In the genomic region with DNA sequence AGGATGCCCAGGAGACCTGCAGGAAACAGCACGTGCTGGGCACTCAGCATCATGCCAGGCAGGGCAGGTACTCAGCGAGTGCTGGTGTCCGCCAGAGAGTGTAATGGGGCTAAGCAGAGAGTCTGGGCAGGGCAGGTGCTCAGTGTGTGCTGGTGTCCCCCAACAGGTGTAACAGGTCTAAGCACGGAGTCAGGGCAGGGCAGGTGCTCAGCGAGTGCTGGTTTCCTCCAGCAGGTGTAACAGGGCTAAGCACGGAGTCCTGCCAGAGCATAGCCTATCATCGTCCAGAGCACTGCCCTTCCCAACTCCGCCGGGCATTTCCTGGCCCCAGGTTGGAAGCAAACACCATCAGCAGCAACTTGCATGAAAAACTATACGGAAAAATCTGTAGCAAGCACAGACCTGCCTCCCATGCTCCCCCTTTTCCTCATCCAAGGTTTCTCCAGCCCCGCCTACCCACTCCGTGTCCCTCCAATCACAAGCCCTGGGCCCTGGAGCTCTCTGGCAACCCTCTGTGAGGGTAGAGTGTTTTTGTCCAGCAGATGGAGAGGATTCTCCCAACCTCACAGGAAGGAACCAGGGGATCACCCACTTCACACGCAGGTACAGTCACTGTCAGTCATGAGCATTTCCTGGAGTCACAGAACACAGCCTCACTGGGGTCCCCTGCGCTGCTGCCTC, we compare ENCODE assay signal across 22 cellular contexts.
DNase-seq lines count a peak whose midpoint lies in the region; TF ChIP-seq lines count a peak whose summit lies in the region.
"Had no signal": no experiment of that assay in that cellular context is flagged by ENCODE, and none has a peak within 500 bp of the region (broad histone marks: within the 10 kb centered on the region; RNA-seq: fewer than 3 reads in every experiment).

No MANE protein-coding gene starts in this region.

- no peak for TF ChIP-seq CTCF in chondrocyte (IDR thresholded peaks at IDR 0.05)
- TF ChIP-seq CTCF in adrenal gland (IDR thresholded peaks at IDR 0.05), result no peak

- H3K27ac ChIP-seq in adrenal gland, result no peak overlapping the region
- H3K27ac ChIP-seq: BLaER1, suprapubic skin, uterus had no signal

- intact Hi-C loops in adrenal gland (cut with DNase I), result no loop called here

- no peaks in the 10 kb centered on the region for H3K4me1 ChIP-seq in adrenal gland (replicated peaks in 1 of 2)
- H3K4me1 ChIP-seq: BLaER1, suprapubic skin, uterus had no signal

- no peaks in the 10 kb centered on the region for H3K4me1 Mint-ChIP-seq in chondrocyte (ENCODE audit: low read depth)

- H3K36me3 Mint-ChIP-seq in chondrocyte (ENCODE audit: low read depth), result no peaks in the 10 kb centered on the region
- H3K36me3 Mint-ChIP-seq: activated naive CD4-positive, alpha-beta T cell treated with anti-CD3 and anti-CD28 coated beads, Interleukin-2, amount 50 U/mL, for 72 hours had no signal

- H3K27me3 Mint-ChIP-seq in chondrocyte (ENCODE audit: low read depth), result peaks cover 2% of the 10 kb centered on the region

- no peak for TF ChIP-seq POLR2A in adrenal gland (IDR thresholded peaks at IDR 0.05)

- 75 to 82% (median 79%) methylated on average over 13 to 14 of the region's 14 CpGs for WGBS in adrenal gland, 4 donors

- no peaks in the 10 kb centered on the region for H3K36me3 ChIP-seq in adrenal gland (replicated peaks in 1 of 2)
- H3K36me3 ChIP-seq: BLaER1, suprapubic skin, uterus had no signal

- no peaks in the 10 kb centered on the region for H3K9me3 ChIP-seq in adrenal gland (replicated peaks in 1 of 3)
- H3K9me3 ChIP-seq: BLaER1, suprapubic skin, uterus had no signal

- H3K4me3 ChIP-seq in adrenal gland, result no peak overlapping the region
- H3K4me3 ChIP-seq: BLaER1, suprapubic skin, uterus had no signal

- no peak overlapping the region for H3K4me3 Mint-ChIP-seq in chondrocyte (ENCODE audit: unreplicated experiment)
- H3K4me3 Mint-ChIP-seq: nephron had no signal

- DNase-seq in DMS153 treated with DMSO at 0.1 percent for 48 hours (lab: John Stamatoyannopoulos, UW; ENCODE audit: unreplicated experiment), result peak; percentile 72
- DNase-seq in NCI-H1417 (lab: John Stamatoyannopoulos, UW), result peak; percentile 78 to 98 (median 87)
- DNase-seq in NCI-H510A (lab: John Stamatoyannopoulos, UW), result peak; percentile 89
- peak; percentile 76 for DNase-seq in left kidney (ENCODE audit: low read depth, low spot score)
- no peak for DNase-seq in chondrocyte (ENCODE audit: low spot score)
- no peak for DNase-seq in amniotic stem cell (lab: John Stamatoyannopoulos, UW)
- no peak for DNase-seq in adrenal gland
- DNase-seq in GM19238 (ENCODE audit: insufficient read length, low spot score), result no peak
- DNase-seq: GDM1, glutamatergic neuron, Kasumi-1, left colon, midbrain, NCI-H1048, NCI-H526 treated with DMSO at 0.1 percent for 48 hours, posterior cingulate gyrus, SHP77 treated with DMSO at 0.1 percent for 48 hours, uterus had no signal

- no peaks in the 10 kb centered on the region for H3K9me3 Mint-ChIP-seq in chondrocyte (ENCODE audit: low read depth)

- H3K27me3 ChIP-seq in adrenal gland, result peaks cover 3% of the 10 kb centered on the region
- H3K27me3 ChIP-seq: BLaER1, suprapubic skin, uterus had no signal

- H3K27ac Mint-ChIP-seq in chondrocyte (ENCODE audit: unreplicated experiment), result no peak overlapping the region
- H3K27ac Mint-ChIP-seq: activated naive CD4-positive, alpha-beta T cell treated with anti-CD3 and anti-CD28 coated beads, Interleukin-2, amount 50 U/mL, for 72 hours; nephron had no signal

Comparison
In these comparisons a context has a peak if more than half of its experiments do, and no peak if none do; other contexts are left out.
1. DNase-seq: peak in DMS153 treated with DMSO at 0.1 percent for 48 hours (single experiment), NCI-H1417 (3 of 3), NCI-H510A (single experiment) and left kidney (single experiment); none in chondrocyte (single experiment), amniotic stem cell (single experiment), adrenal gland (0 of 7) and GM19238 (single experiment).